ENCODE assay signal across 11 cellular contexts in genomic region chr4:162977788-162978187, GRCh38.
"Had no signal": no experiment of that assay in that cellular context is flagged by ENCODE, and none has a peak within 500 bp of the region (broad histone marks: within the 10 kb centered on the region; RNA-seq: fewer than 3 reads in every experiment).

No MANE protein-coding gene starts in this region.

- FAIRE-seq: H1, H54 had no signal

- H3K4me3 ChIP-seq: GM23248, GM23338, HAP-1 had no signal

- H3K4me2 ChIP-seq: GM23338 had no signal

- ATAC-seq: GM23338, HCT116 had no signal

- H3K9me3 ChIP-seq: HAP-1 had no signal

- DNase-seq: GM23248, GOT3, H7, H9, HCEC 1CT, HFFc6 had no signal

- H3K27ac ChIP-seq: GM23248 had no signal
